ENCODE assay signal across 12 cellular contexts in genomic region chr20:17747431-17747846, GRCh38. TPM values are rescaled to one million over a fixed set of nuclear protein-coding genes. Genes with fewer than 3 reads are reported as not detected.
DNase-seq lines count a peak whose midpoint lies in the region; ATAC-seq and TF ChIP-seq lines count a peak whose summit lies in the region.
"Had no signal": no experiment of that assay in that cellular context is flagged by ENCODE, and none has a peak within 500 bp of the region (broad histone marks: within the 10 kb centered on the region; RNA-seq: fewer than 3 reads in every experiment).

No MANE protein-coding gene starts in this region.

- DNase-seq in left cardiac atrium, result peak; percentile 46
- no peak for DNase-seq in cardiac septum (ENCODE audit: low spot score)
- no peak for DNase-seq in T-helper 17 cell
- DNase-seq in fibroblast of villous mesenchyme (ENCODE audit: low read depth), result peak; percentile 86
- peak; percentile 79 for DNase-seq in stromal cell of bone marrow (ENCODE audit: low read depth)
- no peak for DNase-seq in stimulated activated CD4-positive, alpha-beta T cell treated with anti-CD3 and anti-CD28 coated beads, Interleukin-15, amount 100 ng/mL, for 24 hours
- DNase-seq: activated B cell treated with CpG ODN at 0.5 μM for 24 hours; caudate nucleus; CD4-positive, CD25-positive, alpha-beta regulatory T cell had no signal

- no peak overlapping the region for H3K4me3 Mint-ChIP-seq in T-helper 17 cell
- H3K4me3 Mint-ChIP-seq: activated B cell treated with CpG ODN at 0.5 μM for 24 hours; CD4-positive, CD25-positive, alpha-beta regulatory T cell had no signal

- no peak overlapping the region for H3K4me3 ChIP-seq in fibroblast of villous mesenchyme (ENCODE audit: low read depth, low read length)
- H3K4me3 ChIP-seq: lung had no signal

- peak in 1 of 2 donors; percentile 88 for ATAC-seq in left cardiac atrium
- ATAC-seq in T-helper 17 cell, result no peak
- ATAC-seq in GM21737 (IDR thresholded peaks at IDR 0.05; ENCODE audit: unreplicated experiment), result no peak
- ATAC-seq in HG03097 (IDR thresholded peaks at IDR 0.05; ENCODE audit: low FRiP score, unreplicated experiment), result no peak

- peak overlapping the region; percentile 43 for H3K27ac Mint-ChIP-seq in T-helper 17 cell
- H3K27ac Mint-ChIP-seq: activated B cell treated with CpG ODN at 0.5 μM for 24 hours; CD4-positive, CD25-positive, alpha-beta regulatory T cell had no signal

- H3K4me1 Mint-ChIP-seq in T-helper 17 cell, result no peaks in the 10 kb centered on the region
- H3K4me1 Mint-ChIP-seq: activated B cell treated with CpG ODN at 0.5 μM for 24 hours; CD4-positive, CD25-positive, alpha-beta regulatory T cell had no signal

- intact Hi-C loops in left cardiac atrium (cut with DNase I) (no loop called here), cardiac septum (cut with DNase I) (no loop called here)

- peaks cover 13% of the 10 kb centered on the region for H3K27me3 Mint-ChIP-seq in T-helper 17 cell

- H3K9me3 ChIP-seq in T-helper 17 cell (ENCODE audit: control insufficient read depth, low read length, poor library complexity, severe bottlenecking), result no peaks in the 10 kb centered on the region

- no peak for TF ChIP-seq CTCF in fibroblast of villous mesenchyme (IDR thresholded peaks at IDR 0.05; ENCODE audit: insufficient read depth, low read depth, low read length)

- H3K36me3 Mint-ChIP-seq in T-helper 17 cell (ENCODE audit: low read depth), result peaks cover 3% of the 10 kb centered on the region
- H3K36me3 Mint-ChIP-seq: CD4-positive, CD25-positive, alpha-beta regulatory T cell had no signal

RNA-seq across cellular contexts. Expression of gene BANF2, which starts 47.7 kb away (rescaled TPM):
- total RNA-seq in left cardiac atrium, result not detected
- not detected for total RNA-seq in cardiac septum
- not detected for total RNA-seq in T-helper 17 cell
- not detected in 2 replicates for total RNA-seq in fibroblast of villous mesenchyme
- total RNA-seq: activated B cell treated with CpG ODN at 0.5 μM for 24 hours; CD4-positive, CD25-positive, alpha-beta regulatory T cell; lung had no signal

Comparison
In these comparisons a context has a peak if more than half of its experiments do, and no peak if none do; other contexts are left out.
1. DNase-seq: peak in left cardiac atrium (single experiment), fibroblast of villous mesenchyme (single experiment) and stromal cell of bone marrow (single experiment); none in cardiac septum (single experiment), T-helper 17 cell (0 of 3) and stimulated activated CD4-positive, alpha-beta T cell treated with anti-CD3 and anti-CD28 coated beads, Interleukin-15, amount 100 ng/mL, for 24 hours (single experiment).